In genomic region chr14:92105845-92106094, GRCh38 we compare ENCODE assay signal across 8 cellular contexts. TPM values are rescaled to one million over a fixed set of nuclear protein-coding genes. Genes with fewer than 3 reads are reported as not detected.
DNase-seq lines count a peak whose midpoint lies in the region; ATAC-seq, FAIRE-seq and TF ChIP-seq lines count a peak whose summit lies in the region.

No MANE protein-coding gene starts in this region.

- no peaks in the 10 kb centered on the region for H3K27me3 ChIP-seq in BE2C
- no peaks in the 10 kb centered on the region for H3K27me3 ChIP-seq in endodermal cell (ENCODE audit: control insufficient read depth, insufficient read depth, low read length, poor library complexity, severe bottlenecking)
- no peaks in the 10 kb centered on the region for H3K27me3 ChIP-seq in mucosa of rectum (ENCODE audit: control insufficient read depth in 2 of 2, insufficient read depth in 2 of 2, low read length in 2 of 2)

- H3K9ac ChIP-seq in endodermal cell (ENCODE audit: extremely low read depth, low read length, poor library complexity, severe bottlenecking) (peak overlapping the region; percentile 53), mucosa of rectum (ENCODE audit: low read depth in 1 of 2, low read length in 2 of 2) (peak overlapping the region; percentile 78 to 84)

- H3K4me1 Mint-ChIP-seq in endodermal cell: peaks cover 13% of the 10 kb centered on the region

- peak; percentile 61 for FAIRE-seq in GM18507 (lab: Jason Lieb, UNC)

- H3K27ac ChIP-seq in endodermal cell (ENCODE audit: low read depth, low read length) (peak overlapping the region; percentile 76), mucosa of rectum (ENCODE audit: low read depth in 2 of 2, low read length in 2 of 2) (peak overlapping the region; percentile 93 to 94)

- H3K4me3 ChIP-seq in BE2C (ENCODE audit: low read depth, low read length) (peak overlapping the region; percentile 96), endodermal cell (ENCODE audit: low read length) (peak overlapping the region; percentile 99), mucosa of rectum (ENCODE audit: low read length in 2 of 2) (peak overlapping the region; percentile 84 to 86)

- peak overlapping the region; percentile 84 for H3K4me3 Mint-ChIP-seq in endodermal cell

- peak overlapping the region; percentile 80 for H3K27ac Mint-ChIP-seq in endodermal cell

- H3K36me3 Mint-ChIP-seq in endodermal cell (ENCODE audit: low read depth): no peaks in the 10 kb centered on the region

- no peaks in the 10 kb centered on the region for H3K9me3 ChIP-seq in BE2C
- H3K9me3 ChIP-seq in endodermal cell (ENCODE audit: control insufficient read depth, low read length): no peaks in the 10 kb centered on the region
- H3K9me3 ChIP-seq in mucosa of rectum (ENCODE audit: control insufficient read depth in 2 of 2, low read length in 2 of 2): no peaks in the 10 kb centered on the region

- ATAC-seq in HG03175 (IDR thresholded peaks at IDR 0.05; ENCODE audit: unreplicated experiment) (peak; percentile 7), SK-N-SH treated with all-trans-retinoic acid at 6 μM for 48 hours (peak; percentile 44; the same call in 1 of the 3 replicates)

- H3K9me3 Mint-ChIP-seq in endodermal cell: no peaks in the 10 kb centered on the region

- H3K27me3 Mint-ChIP-seq in endodermal cell (ENCODE audit: insufficient read depth): no peaks in the 10 kb centered on the region

- TF ChIP-seq CTCF in BE2C (IDR thresholded peaks at IDR 0.05; ENCODE audit: low read depth, low read length): no peak
- TF ChIP-seq CTCF in endodermal cell (conservative IDR thresholded peaks at IDR 0.05): no peak

- DNase-seq in BE2C (peak; percentile 36), GM18507 (ENCODE audit: extremely low spot score, insufficient read length, low read depth) (no peak), endodermal cell (peak; percentile 78)
- no peak for DNase-seq in activated CD4-positive, CD25-positive, alpha-beta regulatory T cell (lab: John Stamatoyannopoulos, UW)
- no peak for DNase-seq in stimulated activated CD4-positive, alpha-beta T cell treated with anti-CD3 and anti-CD28 coated beads, Interleukin-4, amount 100 ng/mL, for 4 hours

- 0% methylated on average over 4 to 12 of the region's 12 CpGs for WGBS in endodermal cell (ENCODE audit: insufficient coverage in 1 of 2, insufficient read length in 1 of 2), 2 experiments

- H3K36me3 ChIP-seq in BE2C: no peaks in the 10 kb centered on the region
- no peaks in the 10 kb centered on the region for H3K36me3 ChIP-seq in endodermal cell (ENCODE audit: control insufficient read depth, insufficient read depth, low read length)
- no peaks in the 10 kb centered on the region for H3K36me3 ChIP-seq in mucosa of rectum (ENCODE audit: control insufficient read depth in 2 of 2, insufficient read depth in 2 of 2, low read length in 2 of 2)

- peaks cover 3% of the 10 kb centered on the region for H3K4me1 ChIP-seq in BE2C
- no peaks in the 10 kb centered on the region for H3K4me1 ChIP-seq in endodermal cell (ENCODE audit: control insufficient read depth, insufficient read depth, low read length)
- peaks cover 3 to 7% of the 10 kb centered on the region in 2 donors for H3K4me1 ChIP-seq in mucosa of rectum (ENCODE audit: control insufficient read depth in 2 of 2, insufficient read depth in 2 of 2, low read length in 2 of 2)

TF ChIP-seq in SK-N-SH treated with all-trans-retinoic acid at 6 μM for 48 hours, 23 proteins besides CTCF, POLR2A, EP300 and RAD21:
- TF ChIP-seq ZNF8 (CRISPR knock-in tag; IDR thresholded peaks at IDR 0.05) (no peak), CREB5 (CRISPR knock-in tag; IDR thresholded peaks at IDR 0.05; ENCODE audit: low read depth) (no peak), SNAI2 (CRISPR knock-in tag; IDR thresholded peaks at IDR 0.05) (no peak), OSR1 (CRISPR knock-in tag; IDR thresholded peaks at IDR 0.05) (no peak), PPARA (CRISPR knock-in tag; IDR thresholded peaks at IDR 0.05; ENCODE audit: borderline replicate concordance) (no peak)

RNA-seq across cellular contexts. Expression of gene ATXN3, which starts 0.6 kb away (rescaled TPM):
- polyA plus RNA-seq in BE2C (2012; ENCODE audit: insufficient read depth, insufficient read length, low read depth): 10.6 TPM
- total RNA-seq in endodermal cell: 10 to 100 TPM; 25.7 to 33.2 TPM
- polyA plus RNA-seq in endodermal cell (2013, experiment 1 of 2): 30.2 TPM
- polyA plus RNA-seq in endodermal cell (2013, experiment 2 of 2): 30.1 TPM

RNA-seq across cellular contexts. Expression of gene NDUFB1, which starts 15.7 kb away (rescaled TPM):
- polyA plus RNA-seq in BE2C (2012; ENCODE audit: insufficient read depth, insufficient read length, low read depth): 133 TPM
- total RNA-seq in endodermal cell: 100 to 1,000 TPM; 122 to 155 TPM
- 169 TPM for polyA plus RNA-seq in endodermal cell (2013, experiment 1 of 2)
- polyA plus RNA-seq in endodermal cell (2013, experiment 2 of 2): 156 TPM

RNA-seq across cellular contexts. Expression of gene CPSF2, which starts 16.0 kb away (rescaled TPM):
- 30.2 TPM for polyA plus RNA-seq in BE2C (2012; ENCODE audit: insufficient read depth, insufficient read length, low read depth)
- total RNA-seq in endodermal cell: 100 to 1,000 TPM in 1 of 2 donors, 10 to 100 TPM in 1; 91.8 to 103 TPM
- 49.3 TPM for polyA plus RNA-seq in endodermal cell (2013, experiment 1 of 2)
- polyA plus RNA-seq in endodermal cell (2013, experiment 2 of 2): 42.1 TPM

Comparison
In these comparisons a context has a peak if more than half of its experiments do, and no peak if none do; other contexts are left out.
1. DNase-seq: peak in BE2C (single experiment) and endodermal cell (single experiment); none in GM18507 (single experiment), activated CD4-positive, CD25-positive, alpha-beta regulatory T cell (0 of 4) and stimulated activated CD4-positive, alpha-beta T cell treated with anti-CD3 and anti-CD28 coated beads, Interleukin-4, amount 100 ng/mL, for 4 hours (0 of 2).
2. Peak in every context shown above with its lines, with median percentiles within 50 percentile points of each other: H3K4me3 ChIP-seq.